8 cellular contexts compared by ENCODE assay signal in genomic region chr17:50026901-50027638, GRCh38. TPM values are rescaled to one million over a fixed set of nuclear protein-coding genes. Genes with fewer than 3 reads are reported as not detected.
A peak's percentile ranks its signal among the peaks of the same experiment; 100 is the strongest.
DNase-seq lines count a peak whose midpoint lies in the region; ATAC-seq and TF ChIP-seq lines count a peak whose summit lies in the region.

No MANE protein-coding gene starts in this region.

- TF ChIP-seq EP300 in upper lobe of left lung (IDR thresholded peaks at IDR 0.05): no peak

- TF ChIP-seq CTCF in KMS-11 (conservative IDR thresholded peaks at IDR 0.05; ENCODE audit: low read depth, low read length): peak; percentile 98
- TF ChIP-seq CTCF in cardiac muscle cell (IDR thresholded peaks at IDR 0.05; ENCODE audit: low read depth, low read length): peak; percentile 89
- TF ChIP-seq CTCF in progenitor cell of endocrine pancreas (IDR thresholded peaks at IDR 0.05; ENCODE audit: unreplicated experiment): peak; percentile 94
- TF ChIP-seq CTCF in upper lobe of left lung (IDR thresholded peaks at IDR 0.05): peak; percentile 94 to 97 (median 97)

- no peaks in the 10 kb centered on the region for H3K4me1 Mint-ChIP-seq in progenitor cell of endocrine pancreas (ENCODE audit: low read depth)

- no peaks in the 10 kb centered on the region for H3K9me3 ChIP-seq in cardiac muscle cell (ENCODE audit: low read depth)
- H3K9me3 ChIP-seq in upper lobe of left lung: no peaks in the 10 kb centered on the region

- H3K79me2 ChIP-seq in KMS-11 (ENCODE audit: insufficient read depth, low read depth): no peaks in the 10 kb centered on the region

- no peaks in the 10 kb centered on the region for H3K36me3 Mint-ChIP-seq in activated naive CD4-positive, alpha-beta T cell treated with anti-CD3 and anti-CD28 coated beads, Interleukin-2, amount 50 U/mL, for 72 hours
- no peaks in the 10 kb centered on the region for H3K36me3 Mint-ChIP-seq in progenitor cell of endocrine pancreas (ENCODE audit: insufficient read depth)

- no peaks in the 10 kb centered on the region for H4K20me1 ChIP-seq in KMS-11 (ENCODE audit: insufficient read depth)

- H3K36me3 ChIP-seq in KMS-11 (ENCODE audit: insufficient read depth) (no peaks in the 10 kb centered on the region), cardiac muscle cell (no peaks in the 10 kb centered on the region), upper lobe of left lung (no peaks in the 10 kb centered on the region)

- no peak for TF ChIP-seq POLR2A in upper lobe of left lung (IDR thresholded peaks at IDR 0.05)

- peak overlapping the region; percentile 26; the same call in 1 of the 2 replicates for H3K4me2 ChIP-seq in KMS-11

- H3K4me3 ChIP-seq in KMS-11 (IDR thresholded peaks at IDR 0.05; ENCODE audit: insufficient read depth, low read depth, low read length): no peak overlapping the region
- no peak overlapping the region for H3K4me3 ChIP-seq in cardiac muscle cell
- peak overlapping the region in 3 of 4 donors; percentile 21 to 39 (median 25) for H3K4me3 ChIP-seq in upper lobe of left lung

- 2 to 3% methylated on average over 14 to 27 of the region's 28 CpGs for WGBS in upper lobe of left lung, 2 donors

- H3K27ac Mint-ChIP-seq in activated naive CD4-positive, alpha-beta T cell treated with anti-CD3 and anti-CD28 coated beads, Interleukin-2, amount 50 U/mL, for 72 hours: no peak overlapping the region
- H3K27ac Mint-ChIP-seq in progenitor cell of endocrine pancreas: no peak overlapping the region

- H3K9ac ChIP-seq in KMS-11: no peak overlapping the region

- DNase-seq in DMS79 (lab: John Stamatoyannopoulos, UW) (peak; percentile 33), SKM-1 treated with dmso at 0.1 percent for 144 hours (lab: John Stamatoyannopoulos, UW; ENCODE audit: unreplicated experiment) (peak; percentile 52), cardiac muscle cell (ENCODE audit: low read depth in 1 of 2, low spot score in 1 of 2) (peak; percentile 80 to 85), progenitor cell of endocrine pancreas (ENCODE audit: low spot score, unreplicated experiment) (peak; percentile 85), upper lobe of left lung (peak; percentile 87 to 90)
- DNase-seq in activated naive CD4-positive, alpha-beta T cell treated with anti-CD3 and anti-CD28 coated beads, Interleukin-2, amount 50 U/mL, for 72 hours (ENCODE audit: low spot score in 2 of 2): peak; percentile 72 to 90

- no peak overlapping the region for H3K27ac ChIP-seq in KMS-11
- H3K27ac ChIP-seq in cardiac muscle cell: no peak overlapping the region
- H3K27ac ChIP-seq in upper lobe of left lung: peak overlapping the region; percentile 55 to 81 (median 70)

- H3K4me1 ChIP-seq in KMS-11 (ENCODE audit: low read depth, poor library complexity, severe bottlenecking): peaks cover 7% of the 10 kb centered on the region
- peaks cover 12% of the 10 kb centered on the region for H3K4me1 ChIP-seq in cardiac muscle cell (ENCODE audit: low read depth)
- peaks cover 15 to 24% (median 19%) of the 10 kb centered on the region in 4 donors for H3K4me1 ChIP-seq in upper lobe of left lung

- H3K27me3 ChIP-seq in KMS-11 (ENCODE audit: insufficient read depth, low read depth) (peaks cover 27% of the 10 kb centered on the region), cardiac muscle cell (no peaks in the 10 kb centered on the region), upper lobe of left lung (no peaks in the 10 kb centered on the region)

- peak; percentile 76 to 78 for ATAC-seq in activated naive CD4-positive, alpha-beta T cell treated with anti-CD3 and anti-CD28 coated beads, Interleukin-2, amount 50 U/mL, for 72 hours
- ATAC-seq in upper lobe of left lung (ENCODE audit: low FRiP score in 2 of 2): peak; percentile 88 to 91
- no peak for ATAC-seq in HG03442 (IDR thresholded peaks at IDR 0.05; ENCODE audit: unreplicated experiment)

- H3K27me3 Mint-ChIP-seq in progenitor cell of endocrine pancreas: peaks cover 23% of the 10 kb centered on the region

- H3K4me3 Mint-ChIP-seq in progenitor cell of endocrine pancreas (ENCODE audit: low read depth): no peak overlapping the region

- peak overlapping the region; percentile 16; the same call in 1 of the 2 replicates for H2AFZ ChIP-seq in KMS-11 (ENCODE audit: low read depth)

- peaks cover 0 to 3% of the 10 kb centered on the region in 2 donors for H3K9me3 Mint-ChIP-seq in activated naive CD4-positive, alpha-beta T cell treated with anti-CD3 and anti-CD28 coated beads, Interleukin-2, amount 50 U/mL, for 72 hours
- no peaks in the 10 kb centered on the region for H3K9me3 Mint-ChIP-seq in progenitor cell of endocrine pancreas (ENCODE audit: low read depth)

RNA-seq across cellular contexts. Expression of gene ITGA3, which starts 28.8 kb away (rescaled TPM):
- total RNA-seq in activated naive CD4-positive, alpha-beta T cell treated with anti-CD3 and anti-CD28 coated beads, Interleukin-2, amount 50 U/mL, for 72 hours: 10 to 100 TPM in 1 of 2 donors, 1 to 10 TPM in 1; 7.4 to 40.7 TPM
- total RNA-seq in cardiac muscle cell (40.6 and 41.9 TPM in 2 replicates), progenitor cell of endocrine pancreas (17.6 and 19.5 TPM in 2 replicates), upper lobe of left lung (100 to 1,000 TPM; 193 to 469 (median 350) TPM)
- polyA plus RNA-seq in cardiac muscle cell: 20.5 and 32.7 TPM in 2 replicates

RNA-seq across cellular contexts. Expression of gene DLX3, which starts 32.0 kb away (rescaled TPM):
- total RNA-seq in activated naive CD4-positive, alpha-beta T cell treated with anti-CD3 and anti-CD28 coated beads, Interleukin-2, amount 50 U/mL, for 72 hours: under 1 TPM in 1 of 2 donors, not detected in 1; 0.10 TPM
- total RNA-seq in cardiac muscle cell (0.14 and 0.63 TPM in 2 replicates), progenitor cell of endocrine pancreas (1.5 and 1.8 TPM in 2 replicates), upper lobe of left lung (under 1 TPM in 4 of 6 donors, not detected in 2; 0.20 to 0.91 (median 0.54) TPM)
- polyA plus RNA-seq in cardiac muscle cell: 1.1 and 2.1 TPM in 2 replicates

RNA-seq across cellular contexts. Expression of gene DLX4, which starts 58.1 kb away (rescaled TPM):
- under 1 TPM; 0.27 to 0.56 TPM for total RNA-seq in activated naive CD4-positive, alpha-beta T cell treated with anti-CD3 and anti-CD28 coated beads, Interleukin-2, amount 50 U/mL, for 72 hours
- 0.53 and 0.60 TPM in 2 replicates for total RNA-seq in cardiac muscle cell
- 0.86 and 1.3 TPM in 2 replicates for polyA plus RNA-seq in cardiac muscle cell
- total RNA-seq in progenitor cell of endocrine pancreas: 1.9 and 2.4 TPM in 2 replicates
- total RNA-seq in upper lobe of left lung: 10 to 100 TPM in 1 of 6 donors, 1 to 10 TPM in 4, under 1 TPM in 1; 0.61 to 12.7 (median 2.5) TPM

Comparison
In these comparisons a context has a peak if more than half of its experiments do, and no peak if none do; other contexts are left out.
1. DNase-seq: peak in every context shown above with its lines; median percentile 88 in upper lobe of left lung; 85 in progenitor cell of endocrine pancreas; 82 in cardiac muscle cell; 81 in activated naive CD4-positive, alpha-beta T cell treated with anti-CD3 and anti-CD28 coated beads, Interleukin-2, amount 50 U/mL, for 72 hours; 52 in SKM-1 treated with dmso at 0.1 percent for 144 hours; 33 in DMS79.
2. H3K27ac ChIP-seq: peak in upper lobe of left lung (4 of 4); none in KMS-11 (single experiment) and cardiac muscle cell (single experiment).
3. H3K4me3 ChIP-seq: peak in upper lobe of left lung (3 of 4); none in KMS-11 (single experiment) and cardiac muscle cell (single experiment).
4. Peak in every context shown above with its lines, with median percentiles within 50 percentile points of each other: CTCF ChIP-seq.